In the genomic region with DNA sequence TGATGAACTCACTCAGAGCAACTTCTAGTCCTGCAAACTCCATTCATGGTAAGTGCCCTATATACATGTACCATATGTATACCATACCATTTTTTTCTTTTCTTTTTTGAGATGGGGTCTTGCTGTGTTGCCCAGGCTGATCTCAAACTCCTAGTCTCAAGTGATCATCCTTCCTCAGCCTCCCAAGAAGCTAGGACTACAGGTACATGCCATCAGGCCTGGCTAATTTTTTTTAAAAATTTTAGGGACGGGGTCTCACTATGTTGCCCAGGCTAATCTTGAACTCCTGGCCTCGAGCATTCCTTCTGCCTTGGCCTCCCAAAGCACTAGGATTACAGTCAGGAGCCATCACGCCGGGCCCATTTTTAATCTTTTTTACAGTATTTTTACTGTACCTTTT, we compare ENCODE assay signal across 28 cellular contexts.
"Had no signal": no experiment of that assay in that cellular context is flagged by ENCODE, and none has a peak within 500 bp of the region (broad histone marks: within the 10 kb centered on the region; RNA-seq: fewer than 3 reads in every experiment).

No MANE protein-coding gene starts in this region.

- H3K27me3 Mint-ChIP-seq: progenitor cell of endocrine pancreas had no signal

- H3K9ac ChIP-seq: neural progenitor cell, parathyroid adenoma had no signal

- H3K27ac ChIP-seq: neural progenitor cell, ovary, parathyroid adenoma, psoas muscle, right lobe of liver, sigmoid colon, suprapubic skin, testis, tibial artery, transverse colon, upper lobe of left lung, vagina had no signal

- DNase-seq: natural killer cell; occipital lobe; ovary; posterior cingulate gyrus; psoas muscle; right cardiac atrium; right lobe of liver; sigmoid colon; small intestine; stimulated activated CD4-positive, alpha-beta T cell treated with anti-CD3 and anti-CD28 coated beads, Interleukin-15, amount 100 ng/mL, for 24 hours; stimulated activated CD4-positive, alpha-beta T cell treated with anti-CD3 and anti-CD28 coated beads, Interleukin-2, amount 100 ng/mL, for 24 hours; stimulated activated CD4-positive, alpha-beta T cell treated with anti-CD3 and anti-CD28 coated beads, Interleukin-2, amount 100 ng/mL, for 48 hours; stimulated activated CD4-positive, alpha-beta T cell treated with anti-CD3 and anti-CD28 coated beads, Interleukin-4, amount 100 ng/mL, for 24 hours; stimulated activated naive CD4-positive, alpha-beta T cell; stimulated activated naive CD8-positive, alpha-beta T cell treated with anti-CD3 and anti-CD28 coated beads, Interleukin-15, amount 100 ng/mL, for 72 hours; stimulated activated naive CD8-positive, alpha-beta T cell treated with anti-CD3 and anti-CD28 coated beads, Interleukin-15, Interleukin-2, amounts not matched to agents 100 U/mL and 50 U/mL, for 24 hours; substantia nigra; testis; tibial artery; transverse colon; upper lobe of left lung had no signal

- H3K9me3 ChIP-seq: ovary, psoas muscle, right lobe of liver, sigmoid colon, suprapubic skin, testis, tibial artery, transverse colon, upper lobe of left lung, vagina had no signal

- H3K4me1 ChIP-seq: parathyroid adenoma, right lobe of liver, sigmoid colon, transverse colon had no signal

- H3K4me1 Mint-ChIP-seq: natural killer cell; nephron; stimulated activated effector memory CD8-positive, alpha-beta T cell treated with anti-CD3 and anti-CD28 coated beads, Interleukin-12 subunit alpha, Interleukin-12 subunit beta, amount 100 ng/mL, for 72 hours; stimulated activated naive CD8-positive, alpha-beta T cell treated with anti-CD3 and anti-CD28 coated beads, Interleukin-15, amount 100 ng/mL, for 72 hours had no signal

- H3K4me3 ChIP-seq: neural progenitor cell, ovary, psoas muscle, right lobe of liver, sigmoid colon, suprapubic skin, testis, tibial artery, transverse colon, upper lobe of left lung, vagina had no signal

- H3K4me3 Mint-ChIP-seq: natural killer cell; nephron; neural progenitor cell; stimulated activated effector memory CD8-positive, alpha-beta T cell treated with anti-CD3 and anti-CD28 coated beads, Interleukin-12 subunit alpha, Interleukin-12 subunit beta, amount 100 ng/mL, for 72 hours; stimulated activated naive CD8-positive, alpha-beta T cell treated with anti-CD3 and anti-CD28 coated beads, Interleukin-15, amount 100 ng/mL, for 72 hours had no signal

- H2AFZ ChIP-seq: neural progenitor cell, parathyroid adenoma had no signal

- H3K9me3 Mint-ChIP-seq: natural killer cell; nephron; neural progenitor cell; stimulated activated effector memory CD8-positive, alpha-beta T cell treated with anti-CD3 and anti-CD28 coated beads, Interleukin-12 subunit alpha, Interleukin-12 subunit beta, amount 100 ng/mL, for 72 hours; stimulated activated naive CD8-positive, alpha-beta T cell treated with anti-CD3 and anti-CD28 coated beads, Interleukin-15, amount 100 ng/mL, for 72 hours had no signal

- H3K4me2 ChIP-seq: neural progenitor cell had no signal

- H3K79me2 ChIP-seq: parathyroid adenoma had no signal

- ATAC-seq: natural killer cell; psoas muscle; right cardiac atrium; right lobe of liver; stimulated activated effector memory CD8-positive, alpha-beta T cell treated with anti-CD3 and anti-CD28 coated beads, Interleukin-12 subunit alpha, Interleukin-12 subunit beta, amount 100 ng/mL, for 72 hours; stimulated activated naive CD8-positive, alpha-beta T cell treated with anti-CD3 and anti-CD28 coated beads, Interleukin-15, amount 100 ng/mL, for 72 hours; stimulated activated naive CD8-positive, alpha-beta T cell treated with anti-CD3 and anti-CD28 coated beads, Interleukin-15, Interleukin-2, amounts not matched to agents 100 U/mL and 50 U/mL, for 24 hours had no signal

- H3K27me3 ChIP-seq: neural progenitor cell, ovary, right lobe of liver, sigmoid colon, suprapubic skin, testis, tibial artery, transverse colon, upper lobe of left lung, vagina had no signal

- H3K36me3 Mint-ChIP-seq: natural killer cell; neural progenitor cell; stimulated activated effector memory CD8-positive, alpha-beta T cell treated with anti-CD3 and anti-CD28 coated beads, Interleukin-12 subunit alpha, Interleukin-12 subunit beta, amount 100 ng/mL, for 72 hours had no signal

- H3K27ac Mint-ChIP-seq: natural killer cell; nephron; neural progenitor cell; progenitor cell of endocrine pancreas; stimulated activated effector memory CD8-positive, alpha-beta T cell treated with anti-CD3 and anti-CD28 coated beads, Interleukin-12 subunit alpha, Interleukin-12 subunit beta, amount 100 ng/mL, for 72 hours; stimulated activated naive CD8-positive, alpha-beta T cell treated with anti-CD3 and anti-CD28 coated beads, Interleukin-15, amount 100 ng/mL, for 72 hours had no signal

- H3K36me3 ChIP-seq: neural progenitor cell, ovary, right lobe of liver, sigmoid colon, suprapubic skin, tibial artery, transverse colon, upper lobe of left lung, vagina had no signal
